Comparison of ENCODE assay signal across 1 cellular context in the genomic region with DNA sequence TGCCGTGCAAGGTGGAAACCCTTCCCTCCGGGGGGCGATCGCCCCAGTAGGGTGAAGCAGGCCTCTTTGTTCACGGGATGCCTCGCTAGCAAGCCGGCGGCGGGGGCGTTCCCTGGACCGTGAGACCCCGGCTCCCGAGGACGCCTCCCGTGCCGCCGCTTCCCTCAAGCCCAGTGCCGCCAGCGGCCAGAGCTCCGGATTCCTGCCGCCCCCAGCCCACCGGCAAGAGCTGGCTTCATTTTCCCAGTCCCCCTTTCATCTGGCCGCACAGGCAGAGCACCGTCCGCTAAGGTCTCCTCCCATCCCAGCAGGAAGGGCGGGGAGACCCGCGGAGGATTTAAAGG.
TF ChIP-seq lines count a peak whose summit lies in the region.

No MANE protein-coding gene starts in this region.

TF ChIP-seq in GM23338, 12 proteins besides CTCF, POLR2A, EP300 and RAD21 (continued from another document):
- TF ChIP-seq ZNF462 (CRISPR knock-in tag; IDR thresholded peaks at IDR 0.05) (no peak), ZNF114 (CRISPR knock-in tag; IDR thresholded peaks at IDR 0.05) (no peak), STAT1 (IDR thresholded peaks at IDR 0.05; ENCODE audit: unreplicated experiment) (no peak), CREB1 (CRISPR knock-in tag; IDR thresholded peaks at IDR 0.05; ENCODE audit: low read depth) (no peak), REST (IDR thresholded peaks at IDR 0.05; ENCODE audit: unreplicated experiment) (no peak), ZNF331 (CRISPR knock-in tag; IDR thresholded peaks at IDR 0.05; ENCODE audit: low read depth) (no peak), POLR2AphosphoS5 (IDR thresholded peaks at IDR 0.05; ENCODE audit: low read depth) (no peak), NANOG (IDR thresholded peaks at IDR 0.05; ENCODE audit: borderline replicate concordance) (no peak), EZH2 (IDR thresholded peaks at IDR 0.05; ENCODE audit: low read depth, unreplicated experiment) (no peak), JUNB (IDR thresholded peaks at IDR 0.05; ENCODE audit: unreplicated experiment) (no peak)
- TF ChIP-seq, protein P1, sequence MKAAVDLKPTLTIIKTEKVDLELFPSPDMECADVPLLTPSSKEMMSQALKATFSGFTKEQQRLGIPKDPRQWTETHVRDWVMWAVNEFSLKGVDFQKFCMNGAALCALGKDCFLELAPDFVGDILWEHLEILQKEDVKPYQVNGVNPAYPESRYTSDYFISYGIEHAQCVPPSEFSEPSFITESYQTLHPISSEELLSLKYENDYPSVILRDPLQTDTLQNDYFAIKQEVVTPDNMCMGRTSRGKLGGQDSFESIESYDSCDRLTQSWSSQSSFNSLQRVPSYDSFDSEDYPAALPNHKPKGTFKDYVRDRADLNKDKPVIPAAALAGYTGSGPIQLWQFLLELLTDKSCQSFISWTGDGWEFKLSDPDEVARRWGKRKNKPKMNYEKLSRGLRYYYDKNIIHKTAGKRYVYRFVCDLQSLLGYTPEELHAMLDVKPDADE (IDR thresholded peaks at IDR 0.05), result no peak
TF ChIP-seq in GM23338: peak in this region for 0.
